In the genomic region with DNA sequence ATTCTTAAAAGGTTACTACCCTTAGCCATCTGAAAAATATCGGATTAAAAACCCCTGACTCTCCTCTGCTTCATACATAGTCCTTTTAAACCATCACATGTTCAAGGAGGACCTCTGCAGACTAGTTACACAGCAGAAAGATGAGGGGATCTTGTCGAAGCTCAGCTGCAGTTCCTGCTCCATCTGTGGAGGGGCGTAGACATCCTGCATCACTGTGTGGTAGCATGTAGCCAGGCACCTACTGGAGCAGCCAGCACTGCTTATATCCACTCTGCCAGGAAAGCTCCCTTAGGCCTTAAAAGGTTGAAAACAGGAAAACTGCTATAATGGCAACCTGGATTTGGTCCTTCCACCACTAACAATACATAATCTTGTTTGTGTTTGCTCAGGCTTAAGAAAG, we compare ENCODE assay signal across 15 cellular contexts.
"Had no signal": no experiment of that assay in that cellular context is flagged by ENCODE, and none has a peak within 500 bp of the region (broad histone marks: within the 10 kb centered on the region; RNA-seq: fewer than 3 reads in every experiment).

No MANE protein-coding gene starts in this region.

- H3K36me3 Mint-ChIP-seq: activated naive CD4-positive, alpha-beta T cell treated with anti-CD3 and anti-CD28 coated beads, Interleukin-2, amount 50 U/mL, for 72 hours had no signal

- H3K27me3 ChIP-seq: cardiac muscle cell, dorsolateral prefrontal cortex had no signal

- H3K4me3 Mint-ChIP-seq: activated B cell treated with CpG ODN at 0.5 μM for 24 hours; activated CD8-positive, alpha-beta T cell treated with anti-CD3 and anti-CD28 coated beads for 36 hours; activated T-cell treated with anti-CD3 and anti-CD28 coated beads, Interleukin-2, amount 50 U/mL, for 72 hours; nephron progenitor cell had no signal

- H3K27ac Mint-ChIP-seq: activated B cell treated with CpG ODN at 0.5 μM for 24 hours; activated CD8-positive, alpha-beta T cell treated with anti-CD3 and anti-CD28 coated beads for 36 hours; activated naive CD4-positive, alpha-beta T cell treated with anti-CD3 and anti-CD28 coated beads, Interleukin-2, amount 50 U/mL, for 72 hours; activated T-cell treated with anti-CD3 and anti-CD28 coated beads, Interleukin-2, amount 50 U/mL, for 72 hours; nephron progenitor cell had no signal

- H3K4me3 ChIP-seq: cardiac muscle cell, dorsolateral prefrontal cortex, psoas muscle had no signal

- DNase-seq: activated CD4-positive, alpha-beta T cell treated with anti-CD3 and anti-CD28 coated beads for 48 hours; activated CD8-positive, alpha-beta T cell treated with anti-CD3 and anti-CD28 coated beads for 36 hours; activated gamma-delta T cell; activated T-cell treated with anti-CD3 and anti-CD28 coated beads, Interleukin-2, amount 50 U/mL, for 72 hours; dorsolateral prefrontal cortex; glutamatergic neuron; left ventricle myocardium superior; stimulated activated naive CD8-positive, alpha-beta T cell treated with anti-CD3 and anti-CD28 coated beads, Interleukin-15, Interleukin-2, amounts not matched to agents 100 U/mL and 50 U/mL, for 24 hours had no signal

- H3K36me3 ChIP-seq: cardiac muscle cell had no signal

- H3K9me3 ChIP-seq: psoas muscle had no signal

- FAIRE-seq: TTC549 had no signal

- H3K27me3 Mint-ChIP-seq: activated B cell treated with CpG ODN at 0.5 μM for 24 hours; activated CD8-positive, alpha-beta T cell treated with anti-CD3 and anti-CD28 coated beads for 36 hours had no signal

- ATAC-seq: activated CD8-positive, alpha-beta T cell treated with anti-CD3 and anti-CD28 coated beads for 36 hours; activated naive CD4-positive, alpha-beta T cell treated with anti-CD3 and anti-CD28 coated beads, Interleukin-2, amount 50 U/mL, for 72 hours; activated T-cell treated with anti-CD3 and anti-CD28 coated beads, Interleukin-2, amount 50 U/mL, for 72 hours; left ventricle myocardium superior; sciatic nerve; stimulated activated naive CD8-positive, alpha-beta T cell treated with anti-CD3 and anti-CD28 coated beads, Interleukin-15, Interleukin-2, amounts not matched to agents 100 U/mL and 50 U/mL, for 24 hours had no signal

- H3K9me3 Mint-ChIP-seq: activated B cell treated with CpG ODN at 0.5 μM for 24 hours; activated CD8-positive, alpha-beta T cell treated with anti-CD3 and anti-CD28 coated beads for 36 hours; activated naive CD4-positive, alpha-beta T cell treated with anti-CD3 and anti-CD28 coated beads, Interleukin-2, amount 50 U/mL, for 72 hours; activated T-cell treated with anti-CD3 and anti-CD28 coated beads, Interleukin-2, amount 50 U/mL, for 72 hours; nephron progenitor cell had no signal

- H3K27ac ChIP-seq: dorsolateral prefrontal cortex had no signal
